In genomic region chr4:113457886-113458285, GRCh38 we compare ENCODE assay signal across 13 cellular contexts.
"Had no signal": no experiment of that assay in that cellular context is flagged by ENCODE, and none has a peak within 500 bp of the region (broad histone marks: within the 10 kb centered on the region; RNA-seq: fewer than 3 reads in every experiment).

No MANE protein-coding gene starts in this region.

- H3K27me3 ChIP-seq: hepatocyte, right lobe of liver, suprapubic skin had no signal

- H3K9me3 ChIP-seq: right lobe of liver, suprapubic skin had no signal

- H3K4me3 ChIP-seq: hepatocyte, right lobe of liver, suprapubic skin had no signal

- H3K27ac ChIP-seq: hepatocyte, right lobe of liver, suprapubic skin had no signal

- ATAC-seq: activated CD8-positive, alpha-beta memory T cell treated with anti-CD3 and anti-CD28 coated beads, Interleukin-2, amount 10 ng/mL, durations not matched to agents 7 days and 5 days; effector memory CD8-positive, alpha-beta T cell; natural killer cell treated with Interleukin-12 subunit alpha and Interleukin-12 subunit beta and Interleukin-15 and Interleukin-18, amount 100 ng/mL, for 72 hours had no signal

- DNase-seq: activated CD4-positive, alpha-beta memory T cell treated with anti-CD3 and anti-CD28 coated beads for 36 hours; activated CD8-positive, alpha-beta memory T cell treated with anti-CD3 and anti-CD28 coated beads, Interleukin-2, amount 10 ng/mL, durations not matched to agents 7 days and 5 days; activated naive CD4-positive, alpha-beta T cell treated with anti-CD3 and anti-CD28 coated beads, Interleukin-2, amount 50 U/mL, for 16 hours; activated T-cell treated with anti-CD3 and anti-CD28 coated beads, Interleukin-2, amount 50 U/mL, for 24 hours; dermis blood vessel endothelial cell; effector memory CD8-positive, alpha-beta T cell; mesendoderm; nucleus accumbens; right lobe of liver; T1000 had no signal

- H3K4me1 ChIP-seq: right lobe of liver, suprapubic skin had no signal
